7 cellular contexts compared by ENCODE assay signal in the genomic region with DNA sequence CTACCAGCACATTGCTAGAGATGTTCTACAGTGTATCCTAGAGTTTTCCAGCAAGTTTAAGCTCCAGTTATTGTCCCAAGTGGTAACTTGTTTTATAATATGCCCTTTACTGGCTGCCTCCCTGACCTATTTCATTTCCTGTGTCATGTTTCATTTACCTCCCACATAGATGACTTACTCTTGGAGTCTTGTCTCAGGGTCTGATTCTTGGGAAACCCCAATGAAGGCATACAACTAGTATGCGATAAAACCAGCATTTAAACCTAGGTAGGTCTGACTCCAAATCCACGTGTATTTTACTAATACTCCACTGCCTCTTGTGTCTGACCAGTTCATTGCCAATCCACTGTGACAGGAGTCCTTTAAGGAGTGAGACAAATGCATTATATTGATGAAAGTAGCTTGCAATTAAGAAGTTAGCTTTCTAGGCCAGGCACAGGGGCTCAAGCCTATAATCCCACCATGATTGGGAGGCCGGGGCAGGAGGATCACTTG. TPM values are rescaled to one million over a fixed set of nuclear protein-coding genes. Genes with fewer than 3 reads are reported as not detected.
A peak's percentile ranks its signal among the peaks of the same experiment; 100 is the strongest.
DNase-seq lines count a peak whose midpoint lies in the region; ATAC-seq and TF ChIP-seq lines count a peak whose summit lies in the region.
"Not testable (repeated sequence)": the region's sequence is repeated elsewhere in the genome, so short reads cannot be mapped to it uniquely, and the experiment has no call there.

No MANE protein-coding gene starts in this region.

- H3K4me1 Mint-ChIP-seq in activated T-helper 17 cell treated with anti-CD3 and anti-CD28 coated beads, Interleukin-2, amount 50 U/mL, for 72 hours; stimulated activated effector memory CD8-positive, alpha-beta T cell treated with anti-CD3 and anti-CD28 coated beads, Interleukin-12 subunit alpha, Interleukin-12 subunit beta, amount 100 ng/mL, for 72 hours: not testable (repeated sequence)

- not testable (repeated sequence) for H3K9me2 ChIP-seq in Karpas-422 (replicated peaks; ENCODE audit: insufficient read depth, low read length)

- TF ChIP-seq CTCF in WERI-Rb-1 (IDR thresholded peaks at IDR 0.05; ENCODE audit: low read depth, low read length); mammary epithelial cell (conservative IDR thresholded peaks at IDR 0.05 in 1 of 2, IDR thresholded peaks at IDR 0.05 in 1 of 2; ENCODE audit: extremely low read depth in 1 of 2, insufficient read depth in 1 of 2, low read depth in 1 of 2, low read length in 2 of 2); epithelial cell of proximal tubule (conservative IDR thresholded peaks at IDR 0.05; ENCODE audit: low read depth, low read length); kidney epithelial cell (IDR thresholded peaks at IDR 0.05; ENCODE audit: insufficient read depth, low read length, poor library complexity, severe bottlenecking): not testable (repeated sequence)

- not testable (repeated sequence) for H4K20me1 ChIP-seq in Karpas-422 (ENCODE audit: insufficient read depth, low read depth, low read length); mammary epithelial cell (ENCODE audit: insufficient read depth, low read length)

- not testable (repeated sequence) for H3K4me2 ChIP-seq in Karpas-422 (ENCODE audit: low read depth, low read length, poor library complexity, severe bottlenecking); mammary epithelial cell (ENCODE audit: insufficient read depth, low read depth, low read length)

- 28% methylated on average over 2 of the region's 3 CpGs for WGBS in mammary epithelial cell (ENCODE audit: low coverage, missing lambda C conversion rate)

- peak; percentile 21 for DNase-seq in Karpas-422
- peak; percentile 9 for DNase-seq in WERI-Rb-1
- DNase-seq in mammary epithelial cell: peak; percentile 19
- DNase-seq in epithelial cell of proximal tubule (ENCODE audit: low read depth): peak; percentile 12
- peak; percentile 0 for DNase-seq in kidney epithelial cell (ENCODE audit: low read depth)
- not testable (repeated sequence) for DNase-seq in stimulated activated effector memory CD8-positive, alpha-beta T cell treated with anti-CD3 and anti-CD28 coated beads, Interleukin-12 subunit alpha, Interleukin-12 subunit beta, amount 100 ng/mL, for 72 hours (ENCODE audit: low spot score in 2 of 2)

- not testable (repeated sequence) for H3K9me3 ChIP-seq in Karpas-422 (ENCODE audit: low read length); WERI-Rb-1 (ENCODE audit: severe bottlenecking); mammary epithelial cell (replicated peaks; ENCODE audit: insufficient read depth, low read length)

- in situ Hi-C loops in mammary epithelial cell (cut with MboI; ENCODE audit: low sequenced_read_pairs in 2 of 2): not testable (repeated sequence)

- not testable (repeated sequence) for H3K4me3 ChIP-seq in Karpas-422 (ENCODE audit: low read length); WERI-Rb-1 (ENCODE audit: low read depth, low read length); mammary epithelial cell (replicated peaks in 1 of 3; ENCODE audit: insufficient read depth in 1 of 3, low read depth in 2 of 3, low read length in 3 of 3); epithelial cell of proximal tubule (ENCODE audit: low read depth, low read length); kidney epithelial cell (ENCODE audit: low read depth, low read length)

- intact Hi-C loops in mammary epithelial cell (cut with micrococcal nuclease): not testable (repeated sequence)

- not testable (repeated sequence) for H3K4me3 Mint-ChIP-seq in activated T-helper 17 cell treated with anti-CD3 and anti-CD28 coated beads, Interleukin-2, amount 50 U/mL, for 72 hours; stimulated activated effector memory CD8-positive, alpha-beta T cell treated with anti-CD3 and anti-CD28 coated beads, Interleukin-12 subunit alpha, Interleukin-12 subunit beta, amount 100 ng/mL, for 72 hours

- H3K36me3 ChIP-seq in Karpas-422 (ENCODE audit: insufficient read depth, low read length); WERI-Rb-1; mammary epithelial cell (ENCODE audit: insufficient read depth, low read length); kidney epithelial cell (ENCODE audit: control insufficient read depth, insufficient read depth, low read length): not testable (repeated sequence)

- ATAC-seq in activated T-helper 17 cell treated with anti-CD3 and anti-CD28 coated beads, Interleukin-2, amount 50 U/mL, for 72 hours (replicated peaks): peak; percentile 66
- ATAC-seq in stimulated activated effector memory CD8-positive, alpha-beta T cell treated with anti-CD3 and anti-CD28 coated beads, Interleukin-12 subunit alpha, Interleukin-12 subunit beta, amount 100 ng/mL, for 72 hours: peak; percentile 43

- H3K9ac ChIP-seq in Karpas-422 (ENCODE audit: low read length); mammary epithelial cell (ENCODE audit: insufficient read depth, low read length): not testable (repeated sequence)

- H3K27me3 Mint-ChIP-seq in activated T-helper 17 cell treated with anti-CD3 and anti-CD28 coated beads, Interleukin-2, amount 50 U/mL, for 72 hours: not testable (repeated sequence)

- not testable (repeated sequence) for BruUV-seq in mammary epithelial cell (replicated peaks; lab: Mats Ljungman, UMichigan)

- CTCF ChIA-PET in mammary epithelial cell (lab: Charles Lee; ENCODE audit: low non-redundant PET): not testable (repeated sequence)

- not testable (repeated sequence) for H3K36me3 Mint-ChIP-seq in activated T-helper 17 cell treated with anti-CD3 and anti-CD28 coated beads, Interleukin-2, amount 50 U/mL, for 72 hours (ENCODE audit: low read depth); stimulated activated effector memory CD8-positive, alpha-beta T cell treated with anti-CD3 and anti-CD28 coated beads, Interleukin-12 subunit alpha, Interleukin-12 subunit beta, amount 100 ng/mL, for 72 hours

- H3K27ac ChIP-seq in Karpas-422 (ENCODE audit: low read length); WERI-Rb-1; mammary epithelial cell (ENCODE audit: insufficient read depth, low read depth, low read length): not testable (repeated sequence)

- H2AFZ ChIP-seq in Karpas-422 (ENCODE audit: low read length); mammary epithelial cell (ENCODE audit: low read depth, low read length): not testable (repeated sequence)

- not testable (repeated sequence) for H3K9me3 Mint-ChIP-seq in activated T-helper 17 cell treated with anti-CD3 and anti-CD28 coated beads, Interleukin-2, amount 50 U/mL, for 72 hours; stimulated activated effector memory CD8-positive, alpha-beta T cell treated with anti-CD3 and anti-CD28 coated beads, Interleukin-12 subunit alpha, Interleukin-12 subunit beta, amount 100 ng/mL, for 72 hours

- H3K27me3 ChIP-seq in Karpas-422 (ENCODE audit: low read length); WERI-Rb-1 (ENCODE audit: insufficient read depth, low read depth, severe bottlenecking); mammary epithelial cell (ENCODE audit: insufficient read depth, low read length); kidney epithelial cell (ENCODE audit: control insufficient read depth, insufficient read depth, low read length): not testable (repeated sequence)

- not testable (repeated sequence) for H3K27ac Mint-ChIP-seq in activated T-helper 17 cell treated with anti-CD3 and anti-CD28 coated beads, Interleukin-2, amount 50 U/mL, for 72 hours; stimulated activated effector memory CD8-positive, alpha-beta T cell treated with anti-CD3 and anti-CD28 coated beads, Interleukin-12 subunit alpha, Interleukin-12 subunit beta, amount 100 ng/mL, for 72 hours

- H3K4me1 ChIP-seq in Karpas-422 (ENCODE audit: low read length); mammary epithelial cell (ENCODE audit: insufficient read depth, low read length): not testable (repeated sequence)

- dilution Hi-C loops in mammary epithelial cell (cut with HindIII; ENCODE audit: low sequenced_read_pairs): not testable (repeated sequence)

- not testable (repeated sequence) for H3K79me2 ChIP-seq in Karpas-422 (ENCODE audit: low read length); mammary epithelial cell (ENCODE audit: insufficient read depth, low read length)

RNA-seq across cellular contexts. Expression of gene NOMO1, which starts 26.3 kb away (rescaled TPM):
- total RNA-seq in Karpas-422 (2014; rRNA removed; shearing (Covaris generic); ENCODE audit: low replicate concordance): 45.3 and 48.8 TPM in 2 replicates
- 10 to 100 TPM; 34.0 to 78.1 TPM for total RNA-seq in activated T-helper 17 cell treated with anti-CD3 and anti-CD28 coated beads, Interleukin-2, amount 50 U/mL, for 72 hours
- total RNA-seq in mammary epithelial cell: 100 to 1,000 TPM in 1 of 2 donors, 10 to 100 TPM in 1; 91.0 to 126 TPM
- polyA plus RNA-seq in mammary epithelial cell: 93.6 TPM
- 146 TPM for polyA minus RNA-seq in mammary epithelial cell
- total RNA-seq in epithelial cell of proximal tubule: 33.1 and 43.1 TPM in 2 replicates
- 60.8 and 63.2 TPM in 2 replicates for total RNA-seq in kidney epithelial cell
